ENCODE assay signal across 28 cellular contexts in genomic region chr10:74262856-74263255, GRCh38.
"Had no signal": no experiment of that assay in that cellular context is flagged by ENCODE, and none has a peak within 500 bp of the region (broad histone marks: within the 10 kb centered on the region; RNA-seq: fewer than 3 reads in every experiment).

No MANE protein-coding gene starts in this region.

- H3K4me3 Mint-ChIP-seq: activated naive CD8-positive, alpha-beta T cell; brain; nephron; stimulated activated naive CD8-positive, alpha-beta T cell treated with anti-CD3 and anti-CD28 coated beads, Interleukin-15, Interleukin-2, amounts not matched to agents 100 ng/mL and 50 ng/mL, for 24 hours; T-cell; T-helper 2 cell treated with Interferon-gamma antibody and Interleukin-4, amounts not matched to agents 5 μg/mL and 100 μg/mL, for 36 hours had no signal

- DNase-seq: activated CD4-positive, alpha-beta T cell treated with anti-CD3 and anti-CD28 coated beads for 4 hours; activated CD4-positive, alpha-beta T cell treated with anti-CD3 and anti-CD28 coated beads, Interleukin-2, amount 50 U/mL, for 48 hours; activated CD4-positive, CD25-positive, alpha-beta regulatory T cell; activated CD8-positive, alpha-beta memory T cell treated with anti-CD3 and anti-CD28 coated beads for 24 hours; cerebellar nuclear complex; colonic mucosa; dorsolateral prefrontal cortex; effector memory CD4-positive, alpha-beta T cell; glutamatergic neuron; islet precursor cell; left ventricle myocardium inferior; mucosa of descending colon; right lobe of liver; stimulated activated CD4-positive, alpha-beta T cell treated with anti-CD3 and anti-CD28 coated beads, Interleukin-12 subunit alpha, Interleukin-12 subunit beta, amount 100 ng/mL, for 4 hours; stimulated activated CD4-positive, alpha-beta T cell treated with anti-CD3 and anti-CD28 coated beads, Interleukin-4, amount 100 ng/mL, for 1 hour; T-cell; trophoblast cell had no signal

- H3K9me3 Mint-ChIP-seq: activated T-helper 2 cell treated with anti-CD3 and anti-CD28 coated beads, Interferon-gamma antibody, Interleukin-2, Interleukin-4, amounts not matched to agents 10 μg/mL and 5 μg/mL and 100 μg/mL, durations not matched to agents 14 hours and 24 hours and 36 hours; brain; nephron; stimulated activated naive CD8-positive, alpha-beta T cell treated with anti-CD3 and anti-CD28 coated beads, Interleukin-15, Interleukin-2, amounts not matched to agents 100 ng/mL and 50 ng/mL, for 24 hours; T-cell; T-helper 2 cell treated with Interferon-gamma antibody and Interleukin-4, amounts not matched to agents 5 μg/mL and 100 μg/mL, for 36 hours had no signal

- H3K4me1 ChIP-seq: ascending aorta, colonic mucosa, right lobe of liver, vagina had no signal

- H3K27me3 Mint-ChIP-seq: activated naive CD8-positive, alpha-beta T cell; stimulated activated naive CD8-positive, alpha-beta T cell treated with anti-CD3 and anti-CD28 coated beads, Interleukin-15, Interleukin-2, amounts not matched to agents 100 ng/mL and 50 ng/mL, for 24 hours; T-cell had no signal

- H3K27ac Mint-ChIP-seq: activated naive CD8-positive, alpha-beta T cell; activated T-helper 2 cell treated with anti-CD3 and anti-CD28 coated beads, Interferon-gamma antibody, Interleukin-2, Interleukin-4, amounts not matched to agents 10 μg/mL and 5 μg/mL and 100 μg/mL, durations not matched to agents 14 hours and 24 hours and 36 hours; brain; nephron; stimulated activated naive CD8-positive, alpha-beta T cell treated with anti-CD3 and anti-CD28 coated beads, Interleukin-15, Interleukin-2, amounts not matched to agents 100 ng/mL and 50 ng/mL, for 24 hours; T-cell; T-helper 2 cell treated with Interferon-gamma antibody and Interleukin-4, amounts not matched to agents 5 μg/mL and 100 μg/mL, for 36 hours had no signal

- ATAC-seq: mucosa of descending colon, right lobe of liver, T-cell had no signal

- H3K27ac ChIP-seq: ascending aorta, cardiac muscle cell, colonic mucosa, dorsolateral prefrontal cortex, left ventricle myocardium inferior, right lobe of liver, thoracic aorta, vagina had no signal

- H3K4me3 ChIP-seq: ascending aorta, cardiac muscle cell, colonic mucosa, dorsolateral prefrontal cortex, left ventricle myocardium inferior, lung, mucosa of descending colon, right lobe of liver, thoracic aorta, vagina had no signal

- H3K4me1 Mint-ChIP-seq: nephron had no signal

- H3K36me3 ChIP-seq: ascending aorta, cardiac muscle cell, colonic mucosa, left ventricle myocardium inferior, right lobe of liver, thoracic aorta, vagina had no signal

- H3K27me3 ChIP-seq: ascending aorta, cardiac muscle cell, colonic mucosa, dorsolateral prefrontal cortex, right lobe of liver, vagina had no signal

- H3K9me3 ChIP-seq: ascending aorta, colonic mucosa, left ventricle myocardium inferior, mucosa of descending colon, right lobe of liver, thoracic aorta, vagina had no signal
